ENCODE assay signal across 8 cellular contexts in genomic region chr1:220093361-220094015, GRCh38. TPM values are rescaled to one million over a fixed set of nuclear protein-coding genes. Genes with fewer than 3 reads are reported as not detected.
DNase-seq lines count a peak whose midpoint lies in the region; ATAC-seq, FAIRE-seq and TF ChIP-seq lines count a peak whose summit lies in the region.

No MANE protein-coding gene starts in this region.

- H2AFZ ChIP-seq in keratinocyte (ENCODE audit: control insufficient read depth, low read length), result peak overlapping the region; percentile 47

- H3K4me3 ChIP-seq in keratinocyte (ENCODE audit: control insufficient read depth in 2 of 3, extremely low read depth in 1 of 3, insufficient read depth in 2 of 3, low read depth in 1 of 3, low read length in 3 of 3) (peak overlapping the region in 2 of 3 experiments; percentile 68 to 97), uterus (peak overlapping the region; percentile 82 to 89)

- H3K9ac ChIP-seq in keratinocyte (ENCODE audit: control insufficient read depth, extremely low read depth, insufficient read depth, low read length), result no peak overlapping the region

- H3K36me3 ChIP-seq in keratinocyte (ENCODE audit: control insufficient read depth in 2 of 2, extremely low read depth in 1 of 2, insufficient read depth in 2 of 2, low read length in 2 of 2) (peaks cover 2 to 5% of the 10 kb centered on the region in 2 experiments), uterus (no peaks in the 10 kb centered on the region)

- H3K9me3 ChIP-seq in keratinocyte (ENCODE audit: control insufficient read depth, low read depth, low read length), result no peaks in the 10 kb centered on the region
- H3K9me3 ChIP-seq in uterus, result no peaks in the 10 kb centered on the region

- H3K79me2 ChIP-seq in keratinocyte (ENCODE audit: control insufficient read depth, insufficient read depth, low read length), result peaks cover 24% of the 10 kb centered on the region

- intact Hi-C loops in uterus (cut with DNase I; ENCODE audit: low total_unique reads), result no loop called here

- TF ChIP-seq CTCF in keratinocyte (optimal IDR thresholded peaks at IDR 0.05 in 1 of 3, IDR thresholded peaks at IDR 0.05 in 1 of 3, conservative IDR thresholded peaks at IDR 0.05 in 1 of 3; ENCODE audit: extremely low read depth in 1 of 3, insufficient read depth in 2 of 3, low read length in 3 of 3) (no peak), uterus (IDR thresholded peaks at IDR 0.05) (no peak)

- H3K4me2 ChIP-seq in keratinocyte (ENCODE audit: control insufficient read depth, extremely low read depth, insufficient read depth, low read depth, low read length), result peak overlapping the region; percentile 45

- DNase-seq in SHP77 (lab: John Stamatoyannopoulos, UW) (peak; percentile 61 to 63), keratinocyte (ENCODE audit: low read depth, low spot score) (no peak), uterus (peak in 1 of 2 donors; percentile 85), NCI-H1092 (lab: John Stamatoyannopoulos, UW) (no peak), OCI-M1 (lab: John Stamatoyannopoulos, UW) (no peak), medulla oblongata (ENCODE audit: extremely low spot score) (no peak)

- H3K27ac ChIP-seq in keratinocyte (ENCODE audit: control insufficient read depth, insufficient read depth, low read length) (peak overlapping the region; percentile 8), uterus (peak overlapping the region; percentile 17 to 91)

- ATAC-seq in GM18517 (IDR thresholded peaks at IDR 0.05; ENCODE audit: unreplicated experiment) (peak; percentile 14), HG02623 (IDR thresholded peaks at IDR 0.05; ENCODE audit: unreplicated experiment) (peak; percentile 0)

- no peak for FAIRE-seq in keratinocyte (lab: Jason Lieb, UNC)

- TF ChIP-seq POLR2A in uterus (IDR thresholded peaks at IDR 0.05), result no peak

- H4K20me1 ChIP-seq in keratinocyte (ENCODE audit: control insufficient read depth, extremely low read depth, insufficient read depth, low read length), result no peaks in the 10 kb centered on the region

- dilution Hi-C loops in keratinocyte (cut with MboI; ENCODE audit: extremely low pct_ligation_motif_present, low sequenced_read_pairs), result no loop called here

- H3K27me3 ChIP-seq in keratinocyte (ENCODE audit: control insufficient read depth, extremely low read depth, insufficient read depth, low read length), result no peaks in the 10 kb centered on the region
- no peaks in the 10 kb centered on the region for H3K27me3 ChIP-seq in uterus

- H3K4me1 ChIP-seq in keratinocyte (ENCODE audit: control insufficient read depth, extremely low read depth, insufficient read depth, low read length), result peaks cover 8% of the 10 kb centered on the region
- H3K4me1 ChIP-seq in uterus, result peaks cover 0 to 8% of the 10 kb centered on the region in 2 donors

- H3K9me1 ChIP-seq in keratinocyte (ENCODE audit: control insufficient read depth, extremely low read depth, insufficient read depth, low read length), result no peaks in the 10 kb centered on the region

RNA-seq across cellular contexts. Expression of gene IARS2, which starts 0.4 kb away (rescaled TPM):
- 39.7 to 69.0 TPM (median 41.8 TPM) in 3 replicates for polyA plus RNA-seq in keratinocyte
- polyA plus RNA-seq in keratinocyte (2011; ENCODE audit: low read depth), result 76.9 TPM
- polyA plus RNA-seq in keratinocyte (2011; cell fraction: cytosol; rRNA removed), result 24.5 and 34.7 TPM in 2 replicates
- polyA plus RNA-seq in keratinocyte (2011; cell fraction: nucleus; rRNA removed), result 77.4 and 92.2 TPM in 2 replicates
- polyA plus RNA-seq in keratinocyte (2012; ENCODE audit: low replicate concordance), result 68.9 and 83.1 TPM in 2 replicates
- 27.3 to 66.5 TPM (median 36.8 TPM) in 3 replicates for polyA minus RNA-seq in keratinocyte
- 25.1 TPM for polyA minus RNA-seq in keratinocyte (2011; cell fraction: cytosol; rRNA and poly(A)+ RNA removed)
- polyA minus RNA-seq in keratinocyte (2011; cell fraction: nucleus; rRNA and poly(A)+ RNA removed), result 74.1 and 126 TPM in 2 replicates
- total RNA-seq in uterus, result 10 to 100 TPM; 41.0 to 76.5 (median 49.8) TPM

RNA-seq across cellular contexts. Expression of gene BPNT1, which starts 3.9 kb away (rescaled TPM):
- polyA plus RNA-seq in keratinocyte, result 45.5 to 53.9 TPM (median 53.7 TPM) in 3 replicates
- 11.4 TPM for polyA plus RNA-seq in keratinocyte (2011; ENCODE audit: low read depth)
- 40.9 and 64.2 TPM in 2 replicates for polyA plus RNA-seq in keratinocyte (2011; cell fraction: cytosol; rRNA removed)
- 69.6 and 72.3 TPM in 2 replicates for polyA plus RNA-seq in keratinocyte (2011; cell fraction: nucleus; rRNA removed)
- 24.3 and 29.1 TPM in 2 replicates for polyA plus RNA-seq in keratinocyte (2012; ENCODE audit: low replicate concordance)
- 22.8 to 110 TPM (median 93.8 TPM) in 3 replicates for polyA minus RNA-seq in keratinocyte
- polyA minus RNA-seq in keratinocyte (2011; cell fraction: cytosol; rRNA and poly(A)+ RNA removed), result 15.5 TPM
- polyA minus RNA-seq in keratinocyte (2011; cell fraction: nucleus; rRNA and poly(A)+ RNA removed), result 19.9 and 34.5 TPM in 2 replicates
- 10 to 100 TPM; 12.3 to 28.8 (median 13.5) TPM for total RNA-seq in uterus

RNA-seq across cellular contexts. Expression of gene EPRS1, which starts 47.2 kb away (rescaled TPM):
- 59.1 to 96.3 TPM (median 88.3 TPM) in 3 replicates for polyA plus RNA-seq in keratinocyte
- 124 TPM for polyA plus RNA-seq in keratinocyte (2011; ENCODE audit: low read depth)
- 34.2 and 57.0 TPM in 2 replicates for polyA plus RNA-seq in keratinocyte (2011; cell fraction: cytosol; rRNA removed)
- polyA plus RNA-seq in keratinocyte (2011; cell fraction: nucleus; rRNA removed), result 65.1 and 88.0 TPM in 2 replicates
- 84.4 and 124 TPM in 2 replicates for polyA plus RNA-seq in keratinocyte (2012; ENCODE audit: low replicate concordance)
- 70.7 to 105 TPM (median 72.7 TPM) in 3 replicates for polyA minus RNA-seq in keratinocyte
- polyA minus RNA-seq in keratinocyte (2011; cell fraction: cytosol; rRNA and poly(A)+ RNA removed), result 60.6 TPM
- polyA minus RNA-seq in keratinocyte (2011; cell fraction: nucleus; rRNA and poly(A)+ RNA removed), result 82.7 and 105 TPM in 2 replicates
- 100 to 1,000 TPM in 1 of 4 donors, 10 to 100 TPM in 3; 16.8 to 101 (median 52.2) TPM for total RNA-seq in uterus

Comparison
In these comparisons a context has a peak if more than half of its experiments do, and no peak if none do; other contexts are left out.
1. DNase-seq: peak in SHP77 (2 of 2); none in keratinocyte (single experiment), NCI-H1092 (single experiment), OCI-M1 (single experiment) and medulla oblongata (single experiment).